In the genomic region with DNA sequence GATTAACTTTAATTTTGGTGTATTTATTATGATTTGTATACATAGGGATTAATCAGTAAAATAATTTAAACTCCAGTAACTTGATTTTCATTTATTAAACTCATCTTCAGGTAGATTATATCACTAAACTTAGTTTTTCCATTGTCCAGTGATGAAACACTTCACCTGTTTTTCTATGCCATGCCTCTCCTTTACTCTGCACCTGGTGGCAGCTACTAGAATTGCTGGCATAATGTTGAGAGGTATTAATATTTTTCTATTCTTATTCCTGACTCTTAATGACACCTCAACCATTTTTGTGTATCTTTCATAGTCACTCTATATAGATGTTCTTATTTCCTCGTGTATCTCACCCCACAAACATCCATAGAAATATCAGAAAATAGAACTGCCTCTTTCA, we compare ENCODE assay signal across 17 cellular contexts.
DNase-seq lines count a peak whose midpoint lies in the region; ATAC-seq and TF ChIP-seq lines count a peak whose summit lies in the region.
"Had no signal": no experiment of that assay in that cellular context is flagged by ENCODE, and none has a peak within 500 bp of the region (broad histone marks: within the 10 kb centered on the region; RNA-seq: fewer than 3 reads in every experiment).

No MANE protein-coding gene starts in this region.

- H3K27ac Mint-ChIP-seq in neural crest cell (ENCODE audit: unreplicated experiment) = no peak overlapping the region
- H3K27ac Mint-ChIP-seq: activated B cell treated with CpG ODN at 0.5 μM for 24 hours; activated T-helper 2 cell treated with anti-CD3 and anti-CD28 coated beads, Interferon-gamma antibody, Interleukin-2, Interleukin-4, amounts not matched to agents 10 μg/mL and 5 μg/mL and 100 μg/mL, durations not matched to agents 14 hours and 24 hours and 36 hours; T-cell had no signal

- H3K9ac ChIP-seq in Loucy (ENCODE audit: low read depth, low read length, poor library complexity, severe bottlenecking) = no peak overlapping the region

- H3K4me1 ChIP-seq in Loucy (ENCODE audit: insufficient read depth, low read length, poor library complexity, severe bottlenecking) (no peaks in the 10 kb centered on the region), adrenal gland (replicated peaks in 1 of 2) (no peaks in the 10 kb centered on the region)

- H3K4me2 ChIP-seq in Loucy (ENCODE audit: low read depth, low read length, poor library complexity, severe bottlenecking) = no peak overlapping the region

- H3K27me3 ChIP-seq in Loucy (ENCODE audit: insufficient read depth, low read length, poor library complexity, severe bottlenecking) (no peaks in the 10 kb centered on the region), adrenal gland (no peaks in the 10 kb centered on the region), H7 (ENCODE audit: control insufficient read depth, insufficient read depth, low read length) (no peaks in the 10 kb centered on the region)
- H3K27me3 ChIP-seq: esophagus muscularis mucosa had no signal

- H3K36me3 ChIP-seq in Loucy (ENCODE audit: insufficient read depth, low read length) (no peaks in the 10 kb centered on the region), adrenal gland (replicated peaks in 1 of 2) (no peaks in the 10 kb centered on the region), H7 (replicated peaks; ENCODE audit: control insufficient read depth, insufficient read depth, low read length) (no peaks in the 10 kb centered on the region)
- H3K36me3 ChIP-seq: esophagus muscularis mucosa had no signal

- intact Hi-C loops in adrenal gland (cut with DNase I) = no loop called here

- H4K20me1 ChIP-seq in Loucy (ENCODE audit: insufficient read depth, low read length, poor library complexity, severe bottlenecking) = no peaks in the 10 kb centered on the region

- no peak overlapping the region for H3K4me3 ChIP-seq in Loucy (ENCODE audit: low read length, poor library complexity, severe bottlenecking)
- H3K4me3 ChIP-seq in adrenal gland = no peak overlapping the region
- H3K4me3 ChIP-seq in H7 (ENCODE audit: insufficient read depth, low read depth, low read length) = no peak overlapping the region
- H3K4me3 ChIP-seq: esophagus muscularis mucosa had no signal

- H3K27me3 Mint-ChIP-seq in neural crest cell (ENCODE audit: low read depth) = no peaks in the 10 kb centered on the region
- H3K27me3 Mint-ChIP-seq: activated B cell treated with CpG ODN at 0.5 μM for 24 hours had no signal

- TF ChIP-seq POLR2A in adrenal gland (IDR thresholded peaks at IDR 0.05) = no peak

- no peak overlapping the region for H2AFZ ChIP-seq in Loucy (ENCODE audit: low read length)

- DNase-seq in ELR (ENCODE audit: low read depth) (peak; percentile 1), dermis blood vessel endothelial cell (peak; percentile 2), neural crest cell (ENCODE audit: low read depth, low spot score) (no peak), adrenal gland (no peak), H7 (no peak), activated gamma-delta T cell treated with Interleukin-2 at 50 U/mL for 16 hours (no peak)
- DNase-seq: activated B cell treated with CpG ODN at 0.5 μM for 24 hours; AML-193; hypothalamus; NCI-H774; nucleus accumbens; stimulated activated CD4-positive, alpha-beta T cell treated with anti-CD3 and anti-CD28 coated beads, Interleukin-4, amount 100 ng/mL, for 1 hour; T-cell had no signal

- no peaks in the 10 kb centered on the region for H3F3A ChIP-seq in Loucy (ENCODE audit: low read depth)

- no peak overlapping the region for H3K27ac ChIP-seq in adrenal gland
- H3K27ac ChIP-seq: esophagus muscularis mucosa had no signal

- ATAC-seq in HG03571 (IDR thresholded peaks at IDR 0.05; ENCODE audit: unreplicated experiment) = no peak
- ATAC-seq: T-cell had no signal

- 44 to 64% (median 56%) methylated on average over 1 of the region's 1 CpG for WGBS in adrenal gland, 4 donors

- H3K9me3 Mint-ChIP-seq in neural crest cell = no peaks in the 10 kb centered on the region
- H3K9me3 Mint-ChIP-seq: activated T-helper 2 cell treated with anti-CD3 and anti-CD28 coated beads, Interferon-gamma antibody, Interleukin-2, Interleukin-4, amounts not matched to agents 10 μg/mL and 5 μg/mL and 100 μg/mL, durations not matched to agents 14 hours and 24 hours and 36 hours had no signal

- no peaks in the 10 kb centered on the region for H3K79me2 ChIP-seq in Loucy (ENCODE audit: insufficient read depth, low read length)

- no peaks in the 10 kb centered on the region for H3K4me1 Mint-ChIP-seq in neural crest cell
- H3K4me1 Mint-ChIP-seq: activated B cell treated with CpG ODN at 0.5 μM for 24 hours, T-cell had no signal

- no peaks in the 10 kb centered on the region for H3K9me2 ChIP-seq in Loucy (replicated peaks; ENCODE audit: low read depth, low read length)

- H3K9me3 ChIP-seq in Loucy (ENCODE audit: insufficient read depth, low read depth, low read length) = no peaks in the 10 kb centered on the region
- H3K9me3 ChIP-seq in adrenal gland (replicated peaks in 1 of 3) = no peaks in the 10 kb centered on the region
- H3K9me3 ChIP-seq: esophagus muscularis mucosa had no signal

- peak; percentile 20; the same call in 1 of the 2 replicates for TF ChIP-seq CTCF in Loucy (conservative IDR thresholded peaks at IDR 0.05; ENCODE audit: low read length)
- TF ChIP-seq CTCF in neural crest cell (conservative IDR thresholded peaks at IDR 0.05) = peak; percentile 56
- peak in 1 of 6 experiments; percentile 13 for TF ChIP-seq CTCF in adrenal gland (IDR thresholded peaks at IDR 0.05)

- H3K4me3 Mint-ChIP-seq in neural crest cell = no peak overlapping the region
- H3K4me3 Mint-ChIP-seq: activated B cell treated with CpG ODN at 0.5 μM for 24 hours, T-cell had no signal

- no peaks in the 10 kb centered on the region for H3K36me3 Mint-ChIP-seq in neural crest cell (ENCODE audit: low read depth)
- H3K36me3 Mint-ChIP-seq: T-cell had no signal

Comparison
In these comparisons a context has a peak if more than half of its experiments do, and no peak if none do; other contexts are left out.
1. DNase-seq: peak in ELR (single experiment) and dermis blood vessel endothelial cell (single experiment); none in neural crest cell (single experiment), adrenal gland (0 of 7), H7 (single experiment) and activated gamma-delta T cell treated with Interleukin-2 at 50 U/mL for 16 hours (single experiment).